8 cellular contexts compared by ENCODE assay signal in genomic region chr19:2962018-2962670, GRCh38. TPM values are rescaled to one million over a fixed set of nuclear protein-coding genes. Genes with fewer than 3 reads are reported as not detected.
DNase-seq lines count a peak whose midpoint lies in the region; ATAC-seq and TF ChIP-seq lines count a peak whose summit lies in the region.

No MANE protein-coding gene starts in this region.

- H3K79me1 ChIP-seq in mesendoderm (ENCODE audit: low read length): no peaks in the 10 kb centered on the region

- no peak overlapping the region for H3K27ac ChIP-seq in BLaER1
- H3K27ac ChIP-seq in endodermal cell (ENCODE audit: low read depth, low read length): no peak overlapping the region
- H3K27ac ChIP-seq in mesendoderm (ENCODE audit: low read depth, low read length): no peak overlapping the region
- H3K27ac ChIP-seq in upper lobe of left lung: no peak overlapping the region

- H3K4ac ChIP-seq in mesendoderm (ENCODE audit: low read depth, low read length): no peak overlapping the region

- H2BK5ac ChIP-seq in mesendoderm (ENCODE audit: low read length): no peak overlapping the region

- H3K27me3 ChIP-seq in BLaER1: no peaks in the 10 kb centered on the region
- no peaks in the 10 kb centered on the region for H3K27me3 ChIP-seq in H7 (ENCODE audit: control insufficient read depth, insufficient read depth, low read length)
- no peaks in the 10 kb centered on the region for H3K27me3 ChIP-seq in endodermal cell (ENCODE audit: control insufficient read depth, insufficient read depth, low read length, poor library complexity, severe bottlenecking)
- no peaks in the 10 kb centered on the region for H3K27me3 ChIP-seq in mesendoderm (ENCODE audit: insufficient read depth, low read length, poor library complexity)
- no peaks in the 10 kb centered on the region for H3K27me3 ChIP-seq in upper lobe of left lung

- no peak overlapping the region for H2BK120ac ChIP-seq in mesendoderm (ENCODE audit: low read depth, low read length)

- H3K4me1 ChIP-seq in BLaER1: peaks cover 54% of the 10 kb centered on the region
- H3K4me1 ChIP-seq in endodermal cell (ENCODE audit: control insufficient read depth, insufficient read depth, low read length): no peaks in the 10 kb centered on the region
- no peaks in the 10 kb centered on the region for H3K4me1 ChIP-seq in mesendoderm (ENCODE audit: control insufficient read depth, low read depth, low read length)
- peaks cover 0 to 6% (median 2%) of the 10 kb centered on the region in 4 donors for H3K4me1 ChIP-seq in upper lobe of left lung

- peaks cover 3% of the 10 kb centered on the region for H3K27me3 Mint-ChIP-seq in endodermal cell (ENCODE audit: insufficient read depth)

- no peak overlapping the region for H3K23ac ChIP-seq in mesendoderm (ENCODE audit: low read length)

- no peak overlapping the region for H4K8ac ChIP-seq in mesendoderm (ENCODE audit: low read depth, low read length)

- ATAC-seq in upper lobe of left lung (ENCODE audit: low FRiP score in 2 of 2) (peak; percentile 83 to 95), GM19395 (IDR thresholded peaks at IDR 0.05; ENCODE audit: unreplicated experiment) (no peak)

- H3K36me3 Mint-ChIP-seq in endodermal cell (ENCODE audit: low read depth): peaks cover 4% of the 10 kb centered on the region

- H3K9me3 ChIP-seq in BLaER1: peaks cover 5% of the 10 kb centered on the region; the same call in 1 of the 2 replicates
- no peaks in the 10 kb centered on the region for H3K9me3 ChIP-seq in endodermal cell (ENCODE audit: control insufficient read depth, low read length)
- H3K9me3 ChIP-seq in upper lobe of left lung: no peaks in the 10 kb centered on the region

- TF ChIP-seq POLR2A in upper lobe of left lung (IDR thresholded peaks at IDR 0.05): no peak

- H3K4me1 Mint-ChIP-seq in endodermal cell: peaks cover 2% of the 10 kb centered on the region

- TF ChIP-seq CTCF in endodermal cell (conservative IDR thresholded peaks at IDR 0.05) (peak; percentile 91), upper lobe of left lung (IDR thresholded peaks at IDR 0.05) (peak; percentile 40 to 97 (median 92))

- H3K27ac Mint-ChIP-seq in endodermal cell: peak overlapping the region; percentile 77

- H2AK5ac ChIP-seq in mesendoderm (ENCODE audit: low read length): no peak overlapping the region

- WGBS in endodermal cell (ENCODE audit: insufficient coverage in 1 of 2, insufficient read length in 1 of 2), 2 experiments: 50 to 58% methylated on average over 13 to 17 of the region's 17 CpGs
- no CpG with 5 or more reads among the region's 17 CpGs for WGBS in mesendoderm (ENCODE audit: extremely low coverage, insufficient coverage, low lambda C conversion rate)
- 28 to 41% methylated on average over 13 to 17 of the region's 17 CpGs for WGBS in upper lobe of left lung, 2 donors

- no peak for TF ChIP-seq EP300 in upper lobe of left lung (IDR thresholded peaks at IDR 0.05)

- peaks cover 8% of the 10 kb centered on the region for H3K9me3 Mint-ChIP-seq in endodermal cell

- H3K18ac ChIP-seq in mesendoderm (ENCODE audit: low read length): no peak overlapping the region

- peak; percentile 91 for DNase-seq in H7
- DNase-seq in NCI-H345 treated with DMSO at 0.1 percent for 48 hours (lab: John Stamatoyannopoulos, UW; ENCODE audit: unreplicated experiment): peak; percentile 75
- peak; percentile 39 to 70 for DNase-seq in activated CD4-positive, alpha-beta T cell treated with anti-CD3 and anti-CD28 coated beads for 4 hours
- DNase-seq in endodermal cell: peak; percentile 83
- peak; percentile 86 for DNase-seq in mesendoderm
- DNase-seq in upper lobe of left lung: no peak

- H3K4me3 ChIP-seq in BLaER1 (peak overlapping the region; percentile 41; the same call in 1 of the 2 replicates), H7 (ENCODE audit: insufficient read depth, low read depth, low read length) (no peak overlapping the region), endodermal cell (ENCODE audit: low read length) (no peak overlapping the region), mesendoderm (ENCODE audit: low read length) (no peak overlapping the region), upper lobe of left lung (peak overlapping the region in 1 of 4 donors; percentile 29)

- no peak overlapping the region for H3K4me3 Mint-ChIP-seq in endodermal cell

- H3K4me2 ChIP-seq in BLaER1 (peak overlapping the region; percentile 72), mesendoderm (ENCODE audit: low read length) (no peak overlapping the region)

- H4K5ac ChIP-seq in mesendoderm (ENCODE audit: low read length): no peak overlapping the region

- H2BK15ac ChIP-seq in mesendoderm (replicated peaks; ENCODE audit: low read depth): no peak overlapping the region

- H3K79me2 ChIP-seq in mesendoderm (ENCODE audit: control insufficient read depth, insufficient read depth, low read length): no peaks in the 10 kb centered on the region

- H3K9ac ChIP-seq in BLaER1 (no peak overlapping the region), endodermal cell (ENCODE audit: extremely low read depth, low read length, poor library complexity, severe bottlenecking) (no peak overlapping the region), mesendoderm (ENCODE audit: low read length) (no peak overlapping the region)

- H3K36me3 ChIP-seq in BLaER1 (no peaks in the 10 kb centered on the region), H7 (replicated peaks; ENCODE audit: control insufficient read depth, insufficient read depth, low read length) (no peaks in the 10 kb centered on the region), endodermal cell (ENCODE audit: control insufficient read depth, insufficient read depth, low read length) (no peaks in the 10 kb centered on the region), mesendoderm (ENCODE audit: control insufficient read depth, insufficient read depth, low read length) (no peaks in the 10 kb centered on the region), upper lobe of left lung (no peaks in the 10 kb centered on the region)

- H3K56ac ChIP-seq in mesendoderm (ENCODE audit: low read length): no peak overlapping the region

- H4K20me1 ChIP-seq in BLaER1: no peaks in the 10 kb centered on the region

RNA-seq across cellular contexts. Expression of gene TLE6, which starts 15.2 kb away (rescaled TPM):
- 10.4 and 14.2 TPM in 2 replicates for total RNA-seq in H7 (2014; rRNA removed; shearing (Covaris generic))
- total RNA-seq in endodermal cell (10 to 100 TPM; 13.7 to 17.3 TPM), upper lobe of left lung (10 to 100 TPM in 2 of 6 donors, 1 to 10 TPM in 4; 4.1 to 49.2 (median 5.4) TPM)
- polyA plus RNA-seq in endodermal cell (2013, experiment 1 of 2): 1.2 TPM
- polyA plus RNA-seq in endodermal cell (2013, experiment 2 of 2): 1.3 TPM
- polyA plus RNA-seq in mesendoderm (2013, experiment 1 of 2): not detected
- polyA plus RNA-seq in mesendoderm (2013, experiment 2 of 2): 0.15 TPM

RNA-seq across cellular contexts. Expression of gene ZNF77, which starts 17.4 kb away (rescaled TPM):
- total RNA-seq in H7 (2014; rRNA removed; shearing (Covaris generic)): 4.6 and 5.5 TPM in 2 replicates
- total RNA-seq in endodermal cell: 1 to 10 TPM; 4.6 to 7.1 TPM
- polyA plus RNA-seq in endodermal cell (2013, experiment 1 of 2): 8.7 TPM
- 9.9 TPM for polyA plus RNA-seq in endodermal cell (2013, experiment 2 of 2)
- 1.2 TPM for polyA plus RNA-seq in mesendoderm (2013, experiment 1 of 2)
- polyA plus RNA-seq in mesendoderm (2013, experiment 2 of 2): 1.3 TPM
- total RNA-seq in upper lobe of left lung: 1 to 10 TPM; 3.1 to 7.3 (median 4.6) TPM

Comparison
In these comparisons a context has a peak if more than half of its experiments do, and no peak if none do; other contexts are left out.
1. DNase-seq: peak in H7 (single experiment), NCI-H345 treated with DMSO at 0.1 percent for 48 hours (single experiment), activated CD4-positive, alpha-beta T cell treated with anti-CD3 and anti-CD28 coated beads for 4 hours (2 of 2), endodermal cell (single experiment) and mesendoderm (single experiment); none in upper lobe of left lung (0 of 2).